ENCODE assay signal across 8 cellular contexts in the genomic region with DNA sequence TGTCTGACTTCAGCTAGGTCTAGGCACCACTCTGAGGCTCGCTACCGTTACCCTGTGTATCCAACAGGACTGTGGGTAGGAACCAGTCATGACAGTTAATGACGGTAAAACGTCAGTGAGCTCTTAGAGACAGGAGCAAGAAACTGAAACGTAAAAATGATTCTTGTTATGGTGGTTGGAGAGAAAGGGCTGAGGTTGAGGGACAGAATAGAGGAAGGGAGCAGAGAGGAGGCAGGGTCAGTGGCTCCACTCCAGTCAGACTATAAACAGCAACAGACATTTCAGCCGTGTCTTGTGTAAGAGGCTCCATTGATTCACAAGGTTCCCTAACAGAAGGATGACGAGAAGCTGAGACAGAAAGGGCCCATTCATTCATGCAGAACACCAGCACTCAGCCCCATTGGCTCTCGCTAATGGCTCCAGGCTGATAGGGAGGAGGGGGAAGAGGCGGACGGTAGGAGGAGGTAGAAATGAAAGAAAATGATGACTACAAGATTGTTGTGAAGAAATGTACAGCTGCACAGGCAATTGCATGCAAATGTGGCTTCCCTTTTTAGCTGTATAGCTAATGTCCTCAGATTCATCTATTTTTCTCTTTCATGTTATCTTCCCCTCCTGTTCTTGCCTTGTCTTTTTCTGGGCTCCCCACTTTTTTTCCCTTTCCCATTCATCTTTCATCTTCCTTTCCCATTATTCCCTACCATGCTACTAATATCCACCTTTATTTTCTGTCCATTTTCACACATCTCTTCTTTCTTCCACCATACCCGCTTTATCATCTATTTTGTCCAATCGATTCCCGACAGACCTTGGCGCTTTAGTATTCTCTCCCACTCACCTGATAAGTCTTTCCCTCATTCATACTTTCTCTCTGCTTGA. TPM values are rescaled to one million over a fixed set of nuclear protein-coding genes. Genes with fewer than 3 reads are reported as not detected.
A peak's percentile ranks its signal among the peaks of the same experiment; 100 is the strongest.
DNase-seq lines count a peak whose midpoint lies in the region; ATAC-seq, FAIRE-seq and TF ChIP-seq lines count a peak whose summit lies in the region.

No MANE protein-coding gene starts in this region.

- no peak overlapping the region for H3K4me3 ChIP-seq in A673 (ENCODE audit: low read depth, low read length, poor library complexity, severe bottlenecking)
- H3K4me3 ChIP-seq in SU-DHL-6 (ENCODE audit: insufficient read depth, low read length, poor library complexity, severe bottlenecking) = peak overlapping the region; percentile 36
- no peak overlapping the region for H3K4me3 ChIP-seq in fibroblast of pulmonary artery (replicated peaks; ENCODE audit: low read depth, low read length)
- H3K4me3 ChIP-seq in smooth muscle cell = no peak overlapping the region
- no peak overlapping the region for H3K4me3 ChIP-seq in small intestine (ENCODE audit: low read depth in 1 of 2, low read length in 2 of 2)

- no peaks in the 10 kb centered on the region for H3K9me3 ChIP-seq in A673 (ENCODE audit: low read depth, low read length, poor library complexity, severe bottlenecking)
- H3K9me3 ChIP-seq in SU-DHL-6 (ENCODE audit: insufficient read depth, low read length) = no peaks in the 10 kb centered on the region
- H3K9me3 ChIP-seq in smooth muscle cell (replicated peaks; ENCODE audit: low read depth) = no peaks in the 10 kb centered on the region
- no peaks in the 10 kb centered on the region for H3K9me3 ChIP-seq in small intestine (ENCODE audit: control insufficient read depth, low read depth)

- H3K79me2 ChIP-seq in SU-DHL-6 (ENCODE audit: insufficient read depth, low read length) (no peaks in the 10 kb centered on the region), smooth muscle cell (ENCODE audit: low read depth) (no peaks in the 10 kb centered on the region)

- no peaks in the 10 kb centered on the region for H3K9me2 ChIP-seq in SU-DHL-6 (replicated peaks; ENCODE audit: insufficient read depth, low read length)

- no peak overlapping the region for H2AFZ ChIP-seq in SU-DHL-6 (ENCODE audit: low read depth, low read length, severe bottlenecking)
- peak overlapping the region; percentile 47 for H2AFZ ChIP-seq in smooth muscle cell (ENCODE audit: low read depth)

- H4K20me1 ChIP-seq in SU-DHL-6 (ENCODE audit: low read depth, low read length) (no peaks in the 10 kb centered on the region), smooth muscle cell (ENCODE audit: low read depth) (no peaks in the 10 kb centered on the region)

- intact Hi-C loops in A673 (cut with micrococcal nuclease; ENCODE audit: unreplicated experiment) = no loop called here

- 68% methylated on average over 14 of the region's 14 CpGs for WGBS in smooth muscle cell (ENCODE audit: low lambda C conversion rate)
- 64 to 83% (median 78%) methylated on average over 14 of the region's 14 CpGs for WGBS in small intestine, 3 donors

- DNase-seq in A673 (ENCODE audit: low spot score) (peak; percentile 11), fibroblast of pulmonary artery (ENCODE audit: low read depth) (peak; percentile 72), smooth muscle cell (lab: John Stamatoyannopoulos, UW; ENCODE audit: unreplicated experiment) (no peak), small intestine (no peak), HTR-8/SVneo (ENCODE audit: insufficient read length, low spot score) (no peak)

- H3F3A ChIP-seq in SU-DHL-6 (ENCODE audit: insufficient read depth) (peaks cover 31% of the 10 kb centered on the region), smooth muscle cell (ENCODE audit: low read depth) (peaks cover 8% of the 10 kb centered on the region)

- CTCF ChIA-PET in A673 (lab: Charles Lee) = interaction anchor here (1.1 kb wide), 1 partner anchor 80 kb away, joined by 3 read pairs; no protein-coding TSS in a partner anchor

- H3K36me3 ChIP-seq in A673 (ENCODE audit: insufficient read depth, low read length, poor library complexity, severe bottlenecking) = no peaks in the 10 kb centered on the region
- no peaks in the 10 kb centered on the region for H3K36me3 ChIP-seq in SU-DHL-6 (ENCODE audit: low read length)
- H3K36me3 ChIP-seq in smooth muscle cell (ENCODE audit: low read depth) = no peaks in the 10 kb centered on the region
- no peaks in the 10 kb centered on the region for H3K36me3 ChIP-seq in small intestine (ENCODE audit: control insufficient read depth in 2 of 2, insufficient read depth in 2 of 2, low read length in 2 of 2)

- no peak for TF ChIP-seq CTCF in A673 (conservative IDR thresholded peaks at IDR 0.05; ENCODE audit: low read depth, low read length)
- TF ChIP-seq CTCF in SU-DHL-6 (IDR thresholded peaks at IDR 0.05; ENCODE audit: insufficient read depth, low read length, poor library complexity, severe bottlenecking) = no peak
- no peak for TF ChIP-seq CTCF in fibroblast of pulmonary artery (IDR thresholded peaks at IDR 0.05; ENCODE audit: low read length, missing control alignments)
- TF ChIP-seq CTCF in smooth muscle cell (IDR thresholded peaks at IDR 0.05; ENCODE audit: borderline replicate concordance, insufficient read depth, poor library complexity, severe bottlenecking) = no peak

- ATAC-seq in GM18867 (IDR thresholded peaks at IDR 0.05; ENCODE audit: unreplicated experiment) = peak; percentile 58
- ATAC-seq in HG03025 (IDR thresholded peaks at IDR 0.05; ENCODE audit: low FRiP score, unreplicated experiment) = peak; percentile 59

- H3K27me3 ChIP-seq in A673 (replicated peaks; ENCODE audit: insufficient read depth, low read depth, low read length, poor library complexity) = peaks cover 46% of the 10 kb centered on the region
- no peaks in the 10 kb centered on the region for H3K27me3 ChIP-seq in SU-DHL-6 (ENCODE audit: low read length)
- no peaks in the 10 kb centered on the region for H3K27me3 ChIP-seq in smooth muscle cell (ENCODE audit: low read depth)
- H3K27me3 ChIP-seq in small intestine (ENCODE audit: control insufficient read depth in 2 of 2, insufficient read depth in 2 of 2, low read length in 2 of 2) = no peaks in the 10 kb centered on the region

- POLR2A ChIA-PET in A673 (lab: Charles Lee; ENCODE audit: low non-redundant PET) = no interaction called here

- H3K27ac ChIP-seq in A673 (ENCODE audit: low read depth, low read length, poor library complexity, severe bottlenecking) (no peak overlapping the region), SU-DHL-6 (ENCODE audit: low read depth, low read length) (peak overlapping the region; percentile 96), smooth muscle cell (ENCODE audit: low read depth) (peak overlapping the region; percentile 12), small intestine (ENCODE audit: low read depth in 1 of 2, low read length in 1 of 2) (peak overlapping the region in 1 of 2 donors; percentile 79)

- BruUV-seq in A673 (replicated peaks; lab: Mats Ljungman, UMichigan) = no TSS peak

- H3K4me1 ChIP-seq in A673 (ENCODE audit: insufficient read depth, low read length, poor library complexity, severe bottlenecking) (no peaks in the 10 kb centered on the region), smooth muscle cell (ENCODE audit: low read depth) (peaks cover 3% of the 10 kb centered on the region), small intestine (ENCODE audit: control insufficient read depth in 2 of 2, insufficient read depth in 1 of 2, low read depth in 1 of 2, low read length in 1 of 2) (peaks cover 0 to 8% of the 10 kb centered on the region in 2 donors)

- peak overlapping the region; percentile 79 for H3K4me2 ChIP-seq in SU-DHL-6 (ENCODE audit: low read depth, low read length, poor library complexity, severe bottlenecking)
- peak overlapping the region; percentile 41 for H3K4me2 ChIP-seq in smooth muscle cell

- H3K9ac ChIP-seq in SU-DHL-6 (ENCODE audit: low read length) (peak overlapping the region; percentile 53), smooth muscle cell (ENCODE audit: low read depth) (no peak overlapping the region)

- no peak for FAIRE-seq in small intestine (lab: Jason Lieb, UNC)
- no peak for FAIRE-seq in HTR-8/SVneo (lab: Jason Lieb, UNC)

RNA-seq across cellular contexts. Expression of a gene that starts 34.3 kb away (rescaled TPM):
- total RNA-seq in A673 (2021) = 3.7 and 4.1 TPM in 2 replicates
- total RNA-seq in smooth muscle cell = 22.8 and 25.9 TPM in 2 replicates
- polyA plus RNA-seq in smooth muscle cell = 4.1 and 7.4 TPM in 2 replicates
- 10 to 100 TPM in 2 of 3 donors, 1 to 10 TPM in 1; 5.1 to 28.0 (median 13.8) TPM for polyA plus RNA-seq in small intestine

Comparison
In these comparisons a context has a peak if more than half of its experiments do, and no peak if none do; other contexts are left out.
1. DNase-seq: peak in A673 (single experiment) and fibroblast of pulmonary artery (single experiment); none in smooth muscle cell (single experiment), small intestine (single experiment) and HTR-8/SVneo (single experiment).